Comparison of ENCODE assay signal across 8 cellular contexts in the genomic region with DNA sequence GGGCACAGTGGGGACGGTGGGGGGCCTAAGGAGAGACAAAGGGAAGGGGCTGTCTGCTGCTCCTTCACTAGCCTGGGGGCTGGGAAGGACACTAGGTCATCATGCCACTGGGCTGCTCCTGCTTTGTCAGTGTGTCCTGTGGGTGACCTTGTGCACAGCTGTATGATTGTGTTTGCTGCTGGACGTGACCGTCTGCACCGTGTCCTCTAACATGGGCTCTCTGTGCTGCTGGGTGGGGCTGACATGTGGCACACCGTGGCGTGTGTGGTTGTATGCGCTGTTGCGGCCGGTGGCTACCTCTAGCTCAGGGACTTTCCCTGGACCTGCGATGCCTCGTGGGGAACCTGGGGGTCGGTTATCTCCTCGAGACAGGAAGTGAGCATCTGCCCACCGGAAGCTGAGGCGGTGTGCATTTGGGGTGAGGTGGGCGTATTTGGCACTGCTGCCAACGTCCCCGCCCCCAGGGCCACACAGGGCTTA. TPM values are rescaled to one million over a fixed set of nuclear protein-coding genes. Genes with fewer than 3 reads are reported as not detected.
A peak's percentile ranks its signal among the peaks of the same experiment; 100 is the strongest.
DNase-seq lines count a peak whose midpoint lies in the region; ATAC-seq lines count a peak whose summit lies in the region.

No MANE protein-coding gene starts in this region.

- no peak overlapping the region for H3K23ac ChIP-seq in mesendoderm (ENCODE audit: low read length)

- DNase-seq in activated T-cell treated with anti-CD3 and anti-CD28 coated beads for 1 hour (ENCODE audit: low read depth) (peak; percentile 49), mesendoderm (no peak), left lobe of liver (ENCODE audit: low spot score) (no peak), iPS-NIHi11 (ENCODE audit: low spot score) (no peak), HAP-1 (ENCODE audit: low spot score in 2 of 2) (no peak)

- no peak overlapping the region for H3K4me3 ChIP-seq in mesendoderm (ENCODE audit: low read length)
- no peak overlapping the region for H3K4me3 ChIP-seq in HAP-1

- in situ Hi-C loops in HAP-1 (cut with MboI; ENCODE audit: low sequenced_read_pairs), result no loop called here

- H2BK15ac ChIP-seq in mesendoderm (replicated peaks; ENCODE audit: low read depth), result no peak overlapping the region

- H3K4ac ChIP-seq in mesendoderm (ENCODE audit: low read depth, low read length), result no peak overlapping the region

- peaks cover 46% of the 10 kb centered on the region for H3K79me2 ChIP-seq in mesendoderm (ENCODE audit: control insufficient read depth, insufficient read depth, low read length)

- no peak overlapping the region for H2BK120ac ChIP-seq in mesendoderm (ENCODE audit: low read depth, low read length)

- H3K36me3 ChIP-seq in mesendoderm (ENCODE audit: control insufficient read depth, insufficient read depth, low read length) (peaks cover 1% of the 10 kb centered on the region), HAP-1 (replicated peaks) (no peaks in the 10 kb centered on the region)

- H3K9ac ChIP-seq in mesendoderm (ENCODE audit: low read length), result peak overlapping the region; percentile 3

- H3K9me3 ChIP-seq in HAP-1, result no peaks in the 10 kb centered on the region

- H3K27ac ChIP-seq in mesendoderm (ENCODE audit: low read depth, low read length), result no peak overlapping the region

- H3K56ac ChIP-seq in mesendoderm (ENCODE audit: low read length), result peak overlapping the region; percentile 84

- H2AK5ac ChIP-seq in mesendoderm (ENCODE audit: low read length), result peak overlapping the region; percentile 8

- peak; percentile 39 for ATAC-seq in GM18873 (IDR thresholded peaks at IDR 0.05; ENCODE audit: low FRiP score, unreplicated experiment)
- ATAC-seq in HG03565 (IDR thresholded peaks at IDR 0.05; ENCODE audit: unreplicated experiment), result peak; percentile 20
- no peak for ATAC-seq in left lobe of liver
- ATAC-seq in HG02840 (IDR thresholded peaks at IDR 0.05; ENCODE audit: low FRiP score, unreplicated experiment), result no peak

- H3K79me1 ChIP-seq in mesendoderm (ENCODE audit: low read length), result peaks cover 10% of the 10 kb centered on the region

- no peak overlapping the region for H4K8ac ChIP-seq in mesendoderm (ENCODE audit: low read depth, low read length)

- H3K4me1 ChIP-seq in mesendoderm (ENCODE audit: control insufficient read depth, low read depth, low read length), result peaks cover 12% of the 10 kb centered on the region
- H3K4me1 ChIP-seq in HAP-1, result no peaks in the 10 kb centered on the region; the same call in 1 of the 2 replicates

- peak overlapping the region; percentile 26 for H2BK5ac ChIP-seq in mesendoderm (ENCODE audit: low read length)

- no peak overlapping the region for H3K4me2 ChIP-seq in mesendoderm (ENCODE audit: low read length)

- WGBS in mesendoderm (ENCODE audit: extremely low coverage, insufficient coverage, low lambda C conversion rate), result no CpG with 5 or more reads among the region's 18 CpGs

- no peak overlapping the region for H4K5ac ChIP-seq in mesendoderm (ENCODE audit: low read length)

- H3K18ac ChIP-seq in mesendoderm (ENCODE audit: low read length), result peak overlapping the region; percentile 44

- H3K27me3 ChIP-seq in mesendoderm (ENCODE audit: insufficient read depth, low read length, poor library complexity) (no peaks in the 10 kb centered on the region), HAP-1 (ENCODE audit: low read depth) (peaks cover 8% of the 10 kb centered on the region; the same call in 1 of the 2 replicates)

RNA-seq across cellular contexts. Expression of a gene that starts 3.1 kb away (rescaled TPM):
- 7.4 TPM for polyA plus RNA-seq in mesendoderm (2013, experiment 1 of 2)
- polyA plus RNA-seq in mesendoderm (2013, experiment 2 of 2), result 7.4 TPM
- 0.13 TPM for total RNA-seq in left lobe of liver

RNA-seq across cellular contexts. Expression of a gene that starts 14.4 kb away (rescaled TPM):
- 21.6 TPM for polyA plus RNA-seq in mesendoderm (2013, experiment 1 of 2)
- polyA plus RNA-seq in mesendoderm (2013, experiment 2 of 2), result 23.0 TPM
- total RNA-seq in left lobe of liver, result 22.9 TPM

RNA-seq across cellular contexts. Expression of a gene that starts 37.2 kb away (rescaled TPM):
- polyA plus RNA-seq in mesendoderm (2013, experiment 1 of 2), result 283 TPM
- polyA plus RNA-seq in mesendoderm (2013, experiment 2 of 2), result 289 TPM
- total RNA-seq in left lobe of liver, result 45.6 TPM

Comparison
In these comparisons a context has a peak if more than half of its experiments do, and no peak if none do; other contexts are left out.
1. ATAC-seq: peak in GM18873 (single experiment) and HG03565 (single experiment); none in left lobe of liver (single experiment) and HG02840 (single experiment).